In the genomic region with DNA sequence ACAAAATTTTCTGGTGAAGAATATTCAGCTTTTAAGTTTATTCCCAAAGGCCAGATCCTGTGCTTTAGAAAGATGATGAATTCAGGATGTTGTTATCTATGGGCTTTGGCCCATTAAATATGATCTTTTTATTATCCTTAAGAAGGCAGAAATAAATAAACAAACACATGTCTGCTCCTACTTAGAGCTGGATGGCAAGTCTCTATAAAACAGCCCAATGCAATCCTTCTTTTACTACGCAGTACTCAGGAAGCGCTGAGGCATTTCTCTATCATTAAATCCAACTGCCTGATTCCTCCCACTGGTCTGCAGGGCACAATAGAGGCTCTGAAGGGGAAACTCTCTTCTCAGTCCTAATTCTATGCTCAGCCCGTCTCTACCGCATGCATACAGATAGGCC, we compare ENCODE assay signal across 21 cellular contexts.
"Had no signal": no experiment of that assay in that cellular context is flagged by ENCODE, and none has a peak within 500 bp of the region (broad histone marks: within the 10 kb centered on the region; RNA-seq: fewer than 3 reads in every experiment).

No MANE protein-coding gene starts in this region.

- H3K27ac ChIP-seq: dorsolateral prefrontal cortex, gastrocnemius medialis, left lung, parathyroid adenoma, right lobe of liver, suprapubic skin, transverse colon, upper lobe of right lung, uterus had no signal

- H3K36me3 Mint-ChIP-seq: mesothelial cell of epicardium; naive thymus-derived CD4-positive, alpha-beta T cell; stimulated activated naive B cell treated with anti-CD40 and anti-IgM and Interleukin-4, amounts not matched to agents 10 μg/mL and 1 μg/mL and 100 μg/mL, for 72 hours had no signal

- H3K36me3 ChIP-seq: gastrocnemius medialis, left lung, right lobe of liver, suprapubic skin, transverse colon, upper lobe of right lung, uterus had no signal

- H3K4me1 Mint-ChIP-seq: mesothelial cell of epicardium; naive thymus-derived CD4-positive, alpha-beta T cell; stimulated activated naive B cell treated with anti-CD40 and anti-IgM and Interleukin-4, amounts not matched to agents 10 μg/mL and 1 μg/mL and 100 μg/mL, for 72 hours; stimulated activated naive CD8-positive, alpha-beta T cell treated with anti-CD3 and anti-CD28 coated beads, Interleukin-15, amount 100 ng/mL, for 72 hours had no signal

- H3K9me3 ChIP-seq: gastrocnemius medialis, left lung, mucosa of descending colon, right lobe of liver, suprapubic skin, transverse colon, upper lobe of right lung, uterus had no signal

- H3K4me1 ChIP-seq: gastrocnemius medialis, left lung, parathyroid adenoma, right lobe of liver, suprapubic skin, upper lobe of right lung, uterus had no signal

- H3K27ac Mint-ChIP-seq: mesothelial cell of epicardium; naive thymus-derived CD4-positive, alpha-beta T cell; progenitor cell of endocrine pancreas; stimulated activated naive B cell treated with anti-CD40 and anti-IgM and Interleukin-4, amounts not matched to agents 10 μg/mL and 1 μg/mL and 100 μg/mL, for 72 hours; stimulated activated naive CD8-positive, alpha-beta T cell treated with anti-CD3 and anti-CD28 coated beads, Interleukin-15, amount 100 ng/mL, for 72 hours had no signal

- H3K9me3 Mint-ChIP-seq: mesothelial cell of epicardium; stimulated activated naive B cell treated with anti-CD40 and anti-IgM and Interleukin-4, amounts not matched to agents 10 μg/mL and 1 μg/mL and 100 μg/mL, for 72 hours; stimulated activated naive CD8-positive, alpha-beta T cell treated with anti-CD3 and anti-CD28 coated beads, Interleukin-15, amount 100 ng/mL, for 72 hours had no signal

- H3K27me3 ChIP-seq: gastrocnemius medialis, left lung, right lobe of liver, suprapubic skin, transverse colon, upper lobe of right lung, uterus had no signal

- H3K4me3 Mint-ChIP-seq: mesothelial cell of epicardium; naive thymus-derived CD4-positive, alpha-beta T cell; stimulated activated naive B cell treated with anti-CD40 and anti-IgM and Interleukin-4, amounts not matched to agents 10 μg/mL and 1 μg/mL and 100 μg/mL, for 72 hours; stimulated activated naive CD8-positive, alpha-beta T cell treated with anti-CD3 and anti-CD28 coated beads, Interleukin-15, amount 100 ng/mL, for 72 hours had no signal

- ATAC-seq: gastrocnemius medialis; left lung; mucosa of descending colon; naive thymus-derived CD4-positive, alpha-beta T cell; right lobe of liver; stimulated activated naive B cell treated with anti-CD40 and anti-IgM and Interleukin-4, amounts not matched to agents 10 μg/mL and 1 μg/mL and 100 μg/mL, for 72 hours; stimulated activated naive CD8-positive, alpha-beta T cell treated with anti-CD3 and anti-CD28 coated beads, Interleukin-15, amount 100 ng/mL, for 72 hours; upper lobe of right lung had no signal

- H3K4me3 ChIP-seq: dorsolateral prefrontal cortex, gastrocnemius medialis, left lung, mucosa of descending colon, right lobe of liver, suprapubic skin, transverse colon, upper lobe of right lung, uterus had no signal

- DNase-seq: dorsolateral prefrontal cortex; effector CD4-positive, alpha-beta T cell; gastrocnemius medialis; kidney; left lung; mesenchymal stem cell; mucosa of descending colon; naive thymus-derived CD4-positive, alpha-beta T cell; right lobe of liver; small intestine; stimulated activated CD4-positive, alpha-beta T cell treated with anti-CD3 and anti-CD28 coated beads, Interleukin-15, amount 100 ng/mL, for 24 hours; stimulated activated CD4-positive, alpha-beta T cell treated with anti-CD3 and anti-CD28 coated beads, Interleukin-2, amount 100 ng/mL, for 48 hours; stimulated activated naive B cell treated with anti-CD40 and anti-IgM and Interleukin-4, amounts not matched to agents 10 μg/mL and 1 μg/mL and 100 μg/mL, for 72 hours; stimulated activated naive CD8-positive, alpha-beta T cell treated with anti-CD3 and anti-CD28 coated beads, Interleukin-15, amount 100 ng/mL, for 72 hours; transverse colon; upper lobe of right lung; uterus had no signal

- H2AFZ ChIP-seq: parathyroid adenoma had no signal

- H3K79me2 ChIP-seq: parathyroid adenoma had no signal
